18 cellular contexts compared by ENCODE assay signal in genomic region chr14:37251778-37252177, GRCh38. TPM values are rescaled to one million over a fixed set of nuclear protein-coding genes. Genes with fewer than 3 reads are reported as not detected.
DNase-seq lines count a peak whose midpoint lies in the region; ATAC-seq and TF ChIP-seq lines count a peak whose summit lies in the region.
"Had no signal": no experiment of that assay in that cellular context is flagged by ENCODE, and none has a peak within 500 bp of the region (broad histone marks: within the 10 kb centered on the region; RNA-seq: fewer than 3 reads in every experiment).

No MANE protein-coding gene starts in this region.

- ATAC-seq in HCT116 (no peak), foreskin keratinocyte (no peak), omental fat pad (ENCODE audit: low FRiP score) (no peak), HG03521 (IDR thresholded peaks at IDR 0.05; ENCODE audit: unreplicated experiment) (no peak)
- ATAC-seq: GM12878, psoas muscle had no signal

- POLR2A ChIA-PET in HCT116 (lab: Charles Lee): no interaction called here

- H2AFZ ChIP-seq in HCT116 (ENCODE audit: low read depth, low read length, poor library complexity, severe bottlenecking): no peak overlapping the region

- H3K9ac ChIP-seq in HCT116 (ENCODE audit: low read length): no peak overlapping the region

- H3K9me2 ChIP-seq in HCT116 (ENCODE audit: insufficient read depth): no peaks in the 10 kb centered on the region

- CTCF ChIA-PET in HCT116 (lab: Charles Lee): interaction anchor here (1.7 to 2.5 kb wide), 2 partner anchors 9 to 21 kb away, joined by 4 to 13 read pairs; no protein-coding TSS in a partner anchor

- TF ChIP-seq CTCF in C4-2B (conservative IDR thresholded peaks at IDR 0.05) (peak; percentile 73), HCT116 (IDR thresholded peaks at IDR 0.05 in 2 of 3, conservative IDR thresholded peaks at IDR 0.05 in 1 of 3; ENCODE audit: borderline replicate concordance in 1 of 3, insufficient read depth in 1 of 3, low read depth in 2 of 3, low read length in 2 of 3) (0 out of 6 replicates have a peak, but pooled peaks of 1 of the 3 experiments have one; percentile 6), foreskin keratinocyte (conservative IDR thresholded peaks at IDR 0.05) (peak; percentile 48), omental fat pad (IDR thresholded peaks at IDR 0.05) (no peak)

- H3K4me3 Mint-ChIP-seq in T-helper 2 cell treated with Interferon-gamma antibody and Interleukin-4, amounts not matched to agents 5 μg/mL and 100 μg/mL, for 36 hours: no peak overlapping the region
- H3K4me3 Mint-ChIP-seq: CD14-positive monocyte had no signal

- DNase-seq in HCT116 (ENCODE audit: low read depth, low spot score) (no peak), NCI-H2196 treated with DMSO at 0.1 percent for 48 hours (lab: John Stamatoyannopoulos, UW; ENCODE audit: unreplicated experiment) (peak; percentile 14), foreskin keratinocyte (no peak), omental fat pad (ENCODE audit: low spot score) (no peak), amygdala (lab: John Stamatoyannopoulos, UW) (no peak)
- DNase-seq in T-helper 2 cell treated with Interferon-gamma antibody and Interleukin-4, amounts not matched to agents 5 μg/mL and 100 μg/mL, for 36 hours (ENCODE audit: low spot score): no peak
- DNase-seq: activated CD4-positive, CD25-positive, alpha-beta regulatory T cell treated with anti-CD3 and anti-CD28 coated beads, Interleukin-2, amount 50 U/mL, for 72 hours; dermis blood vessel endothelial cell; EL; hypothalamus; NCI-H510A; psoas muscle had no signal

- H4K20me1 ChIP-seq in HCT116 (ENCODE audit: insufficient read depth): 0 out of 2 replicates have a peak, but pooled peaks cover under 1% of the 10 kb centered on the region

- no peaks in the 10 kb centered on the region for H3K36me3 Mint-ChIP-seq in T-helper 2 cell treated with Interferon-gamma antibody and Interleukin-4, amounts not matched to agents 5 μg/mL and 100 μg/mL, for 36 hours (ENCODE audit: low read depth)
- H3K36me3 Mint-ChIP-seq: CD14-positive monocyte had no signal

- no peaks in the 10 kb centered on the region for H3K4me1 ChIP-seq in HCT116 (ENCODE audit: control insufficient read depth in 1 of 2, insufficient read depth in 2 of 2, low read length in 2 of 2)
- peaks cover under 1% of the 10 kb centered on the region for H3K4me1 ChIP-seq in foreskin keratinocyte
- H3K4me1 ChIP-seq: esophagus muscularis mucosa, psoas muscle had no signal

- BruUV-seq in HCT116 (replicated peaks; lab: Mats Ljungman, UMichigan): no TSS peak

- H3K9me3 Mint-ChIP-seq in T-helper 2 cell treated with Interferon-gamma antibody and Interleukin-4, amounts not matched to agents 5 μg/mL and 100 μg/mL, for 36 hours: no peaks in the 10 kb centered on the region
- H3K9me3 Mint-ChIP-seq: CD14-positive monocyte had no signal

- intact Hi-C loops in HCT116 (cut with micrococcal nuclease): no loop called here

- H3K36me3 ChIP-seq in HCT116 (ENCODE audit: control insufficient read depth in 1 of 2, insufficient read depth in 2 of 2, low read length in 2 of 2): no peaks in the 10 kb centered on the region; a peak in 1 of 4 replicates

- H3K27ac ChIP-seq in C4-2B (no peak overlapping the region), HCT116 (ENCODE audit: low read depth, low read length) (no peak overlapping the region), foreskin keratinocyte (no peak overlapping the region)
- H3K27ac ChIP-seq: esophagus muscularis mucosa, HL-60, psoas muscle had no signal

- H3K4me2 ChIP-seq in HCT116 (ENCODE audit: low read length): no peak overlapping the region

- H3K27me3 ChIP-seq in HCT116 (ENCODE audit: insufficient read depth, low read length) (no peaks in the 10 kb centered on the region), foreskin keratinocyte (no peaks in the 10 kb centered on the region)
- H3K27me3 ChIP-seq: esophagus muscularis mucosa had no signal

- no peaks in the 10 kb centered on the region for H3K4me1 Mint-ChIP-seq in T-helper 2 cell treated with Interferon-gamma antibody and Interleukin-4, amounts not matched to agents 5 μg/mL and 100 μg/mL, for 36 hours (ENCODE audit: low read depth)
- H3K4me1 Mint-ChIP-seq: CD14-positive monocyte had no signal

- H3K27ac Mint-ChIP-seq in T-helper 2 cell treated with Interferon-gamma antibody and Interleukin-4, amounts not matched to agents 5 μg/mL and 100 μg/mL, for 36 hours: no peak overlapping the region
- H3K27ac Mint-ChIP-seq: CD14-positive monocyte had no signal

- no peaks in the 10 kb centered on the region for H3K27me3 Mint-ChIP-seq in T-helper 2 cell treated with Interferon-gamma antibody and Interleukin-4, amounts not matched to agents 5 μg/mL and 100 μg/mL, for 36 hours (ENCODE audit: low read depth)

- H3K79me2 ChIP-seq in HCT116 (ENCODE audit: insufficient read depth, low read length): no peaks in the 10 kb centered on the region

- TF ChIP-seq POLR2A in HCT116 (IDR thresholded peaks at IDR 0.05; ENCODE audit: borderline replicate concordance, extremely low read depth, insufficient read depth, insufficient read length): no peak

- TF ChIP-seq RAD21 in HCT116 (IDR thresholded peaks at IDR 0.05; ENCODE audit: low read depth): peak; percentile 40; the same call in 1 of the 2 replicates

- no peak overlapping the region for H3K4me3 ChIP-seq in HCT116 (replicated peaks in 1 of 2; ENCODE audit: low read depth in 1 of 2, low read length in 2 of 2)
- H3K4me3 ChIP-seq: esophagus muscularis mucosa, GM12878, psoas muscle had no signal

- RAD21 ChIA-PET in HCT116 (lab: Charles Lee; ENCODE audit: low non-redundant PET in 1 of 2, low total read pairs in 2 of 2, uncharacterized antibody in 2 of 2, unreplicated experiment in 2 of 2): no interaction called here

- H3K9me3 ChIP-seq in HCT116 (ENCODE audit: control insufficient read depth in 1 of 2, insufficient read depth in 1 of 2, low read depth in 1 of 2, low read length in 2 of 2): no peaks in the 10 kb centered on the region
- H3K9me3 ChIP-seq: esophagus muscularis mucosa, psoas muscle had no signal

TF ChIP-seq in HCT116, 20 proteins besides CTCF, POLR2A, EP300 and RAD21 (continues in another document):
- no peak for TF ChIP-seq CEBPB (IDR thresholded peaks at IDR 0.05; ENCODE audit: low read depth)
- TF ChIP-seq ZNF274 (IDR thresholded peaks at IDR 0.05; ENCODE audit: low read depth, low read length): no peak
- TF ChIP-seq EZH2 (IDR thresholded peaks at IDR 0.05): no peak
- no peak for TF ChIP-seq SRF (IDR thresholded peaks at IDR 0.05; ENCODE audit: low read depth)
- TF ChIP-seq EZH2phosphoT487 (IDR thresholded peaks at IDR 0.05; ENCODE audit: borderline replicate concordance): no peak
- no peak for TF ChIP-seq FOSL1 (IDR thresholded peaks at IDR 0.05; ENCODE audit: low read depth)
- no peak for TF ChIP-seq ZFX (IDR thresholded peaks at IDR 0.05)
- no peak for TF ChIP-seq MAX (IDR thresholded peaks at IDR 0.05)
- no peak for TF ChIP-seq EGR1 (IDR thresholded peaks at IDR 0.05; ENCODE audit: low read depth)
- TF ChIP-seq, protein P1, sequence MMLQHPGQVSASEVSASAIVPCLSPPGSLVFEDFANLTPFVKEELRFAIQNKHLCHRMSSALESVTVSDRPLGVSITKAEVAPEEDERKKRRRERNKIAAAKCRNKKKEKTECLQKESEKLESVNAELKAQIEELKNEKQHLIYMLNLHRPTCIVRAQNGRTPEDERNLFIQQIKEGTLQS (IDR thresholded peaks at IDR 0.05): no peak
- TF ChIP-seq SP1 (IDR thresholded peaks at IDR 0.05; ENCODE audit: low read depth): no peak
- no peak for TF ChIP-seq ZBTB33 (IDR thresholded peaks at IDR 0.05; ENCODE audit: extremely low read depth, insufficient replicate concordance, low read length)
- TF ChIP-seq TCF7L2 (IDR thresholded peaks at IDR 0.05; ENCODE audit: borderline replicate concordance, extremely low read depth, insufficient read depth, insufficient read length): no peak

RNA-seq across cellular contexts. Expression of gene MIPOL1, which starts 54.0 kb away (rescaled TPM):
- total RNA-seq in HCT116 (2021; ENCODE audit: unreplicated experiment): 15.4 TPM
- polyA plus RNA-seq in HCT116 (2012): 5.0 and 5.4 TPM in 2 replicates
- total RNA-seq in foreskin keratinocyte: 9.3 and 10.2 TPM in 2 replicates
- 1.9 and 2.7 TPM in 2 replicates for polyA plus RNA-seq in foreskin keratinocyte
- 10 to 100 TPM in 2 of 4 donors, 1 to 10 TPM in 2; 5.4 to 17.2 (median 9.4) TPM for total RNA-seq in omental fat pad
- total RNA-seq: GM12878 had no signal
- polyA plus RNA-seq: CD14-positive monocyte had no signal

Comparison
In these comparisons a context has a peak if more than half of its experiments do, and no peak if none do; other contexts are left out.
1. CTCF ChIP-seq: peak in C4-2B (single experiment) and foreskin keratinocyte (single experiment); none in omental fat pad (0 of 3).